ENCODE assay signal across 1 cellular context in the genomic region with DNA sequence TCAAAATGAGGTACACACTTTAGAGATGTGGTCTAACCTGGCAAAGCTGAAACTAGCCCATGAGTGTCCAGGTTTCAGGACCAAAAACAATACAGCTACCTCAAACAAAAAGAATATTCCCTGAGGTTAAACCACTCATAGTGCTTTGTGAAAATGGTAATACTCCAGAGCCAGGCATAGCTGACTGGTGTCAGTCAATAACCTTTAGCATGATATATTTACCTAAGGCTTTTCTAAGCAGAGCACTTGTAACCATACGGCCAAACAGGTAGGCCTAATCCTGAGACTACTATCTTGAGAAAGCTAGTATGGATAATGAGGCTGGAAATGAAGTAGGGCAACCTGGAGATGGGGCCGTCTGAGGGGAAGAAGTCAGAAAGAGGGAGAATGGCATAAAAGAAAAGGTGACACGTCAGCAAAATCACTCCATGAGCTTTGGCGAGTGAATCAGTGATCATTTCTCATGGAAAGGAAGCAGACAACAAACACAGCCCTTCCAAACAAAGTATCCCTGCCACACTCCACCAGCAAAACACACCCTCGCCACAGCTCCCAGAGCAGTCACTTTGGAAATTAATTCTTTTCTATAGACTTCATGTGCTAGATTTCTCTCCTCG.
TF ChIP-seq lines count a peak whose summit lies in the region.

No MANE protein-coding gene starts in this region.

TF ChIP-seq in WTC11, 78 proteins besides CTCF, POLR2A, EP300 and RAD21 (continued from another document):
- TF ChIP-seq, protein P1, sequence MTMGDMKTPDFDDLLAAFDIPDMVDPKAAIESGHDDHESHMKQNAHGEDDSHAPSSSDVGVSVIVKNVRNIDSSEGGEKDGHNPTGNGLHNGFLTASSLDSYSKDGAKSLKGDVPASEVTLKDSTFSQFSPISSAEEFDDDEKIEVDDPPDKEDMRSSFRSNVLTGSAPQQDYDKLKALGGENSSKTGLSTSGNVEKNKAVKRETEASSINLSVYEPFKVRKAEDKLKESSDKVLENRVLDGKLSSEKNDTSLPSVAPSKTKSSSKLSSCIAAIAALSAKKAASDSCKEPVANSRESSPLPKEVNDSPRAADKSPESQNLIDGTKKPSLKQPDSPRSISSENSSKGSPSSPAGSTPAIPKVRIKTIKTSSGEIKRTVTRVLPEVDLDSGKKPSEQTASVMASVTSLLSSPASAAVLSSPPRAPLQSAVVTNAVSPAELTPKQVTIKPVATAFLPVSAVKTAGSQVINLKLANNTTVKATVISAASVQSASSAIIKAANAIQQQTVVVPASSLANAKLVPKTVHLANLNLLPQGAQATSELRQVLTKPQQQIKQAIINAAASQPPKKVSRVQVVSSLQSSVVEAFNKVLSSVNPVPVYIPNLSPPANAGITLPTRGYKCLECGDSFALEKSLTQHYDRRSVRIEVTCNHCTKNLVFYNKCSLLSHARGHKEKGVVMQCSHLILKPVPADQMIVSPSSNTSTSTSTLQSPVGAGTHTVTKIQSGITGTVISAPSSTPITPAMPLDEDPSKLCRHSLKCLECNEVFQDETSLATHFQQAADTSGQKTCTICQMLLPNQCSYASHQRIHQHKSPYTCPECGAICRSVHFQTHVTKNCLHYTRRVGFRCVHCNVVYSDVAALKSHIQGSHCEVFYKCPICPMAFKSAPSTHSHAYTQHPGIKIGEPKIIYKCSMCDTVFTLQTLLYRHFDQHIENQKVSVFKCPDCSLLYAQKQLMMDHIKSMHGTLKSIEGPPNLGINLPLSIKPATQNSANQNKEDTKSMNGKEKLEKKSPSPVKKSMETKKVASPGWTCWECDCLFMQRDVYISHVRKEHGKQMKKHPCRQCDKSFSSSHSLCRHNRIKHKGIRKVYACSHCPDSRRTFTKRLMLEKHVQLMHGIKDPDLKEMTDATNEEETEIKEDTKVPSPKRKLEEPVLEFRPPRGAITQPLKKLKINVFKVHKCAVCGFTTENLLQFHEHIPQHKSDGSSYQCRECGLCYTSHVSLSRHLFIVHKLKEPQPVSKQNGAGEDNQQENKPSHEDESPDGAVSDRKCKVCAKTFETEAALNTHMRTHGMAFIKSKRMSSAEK (CRISPR knock-in tag; IDR thresholded peaks at IDR 0.05; ENCODE audit: borderline replicate concordance): no peak
- TF ChIP-seq E2F4 (CRISPR knock-in tag; IDR thresholded peaks at IDR 0.05; ENCODE audit: borderline replicate concordance, low read depth) (no peak), PRDM15 (CRISPR knock-in tag; IDR thresholded peaks at IDR 0.05) (no peak), NFYB (CRISPR knock-in tag; conservative IDR thresholded peaks at IDR 0.05; ENCODE audit: low read depth) (no peak), ETV6 (CRISPR knock-in tag; IDR thresholded peaks at IDR 0.05) (no peak), TP53 (CRISPR knock-in tag; IDR thresholded peaks at IDR 0.05) (no peak), JUN (CRISPR knock-in tag; IDR thresholded peaks at IDR 0.05) (no peak), ATF2 (CRISPR knock-in tag; IDR thresholded peaks at IDR 0.05; ENCODE audit: borderline replicate concordance, low read depth) (no peak), FOXP4 (CRISPR knock-in tag; IDR thresholded peaks at IDR 0.05) (no peak), ZNF121 (CRISPR knock-in tag; IDR thresholded peaks at IDR 0.05) (no peak)
- TF ChIP-seq, protein P2, sequence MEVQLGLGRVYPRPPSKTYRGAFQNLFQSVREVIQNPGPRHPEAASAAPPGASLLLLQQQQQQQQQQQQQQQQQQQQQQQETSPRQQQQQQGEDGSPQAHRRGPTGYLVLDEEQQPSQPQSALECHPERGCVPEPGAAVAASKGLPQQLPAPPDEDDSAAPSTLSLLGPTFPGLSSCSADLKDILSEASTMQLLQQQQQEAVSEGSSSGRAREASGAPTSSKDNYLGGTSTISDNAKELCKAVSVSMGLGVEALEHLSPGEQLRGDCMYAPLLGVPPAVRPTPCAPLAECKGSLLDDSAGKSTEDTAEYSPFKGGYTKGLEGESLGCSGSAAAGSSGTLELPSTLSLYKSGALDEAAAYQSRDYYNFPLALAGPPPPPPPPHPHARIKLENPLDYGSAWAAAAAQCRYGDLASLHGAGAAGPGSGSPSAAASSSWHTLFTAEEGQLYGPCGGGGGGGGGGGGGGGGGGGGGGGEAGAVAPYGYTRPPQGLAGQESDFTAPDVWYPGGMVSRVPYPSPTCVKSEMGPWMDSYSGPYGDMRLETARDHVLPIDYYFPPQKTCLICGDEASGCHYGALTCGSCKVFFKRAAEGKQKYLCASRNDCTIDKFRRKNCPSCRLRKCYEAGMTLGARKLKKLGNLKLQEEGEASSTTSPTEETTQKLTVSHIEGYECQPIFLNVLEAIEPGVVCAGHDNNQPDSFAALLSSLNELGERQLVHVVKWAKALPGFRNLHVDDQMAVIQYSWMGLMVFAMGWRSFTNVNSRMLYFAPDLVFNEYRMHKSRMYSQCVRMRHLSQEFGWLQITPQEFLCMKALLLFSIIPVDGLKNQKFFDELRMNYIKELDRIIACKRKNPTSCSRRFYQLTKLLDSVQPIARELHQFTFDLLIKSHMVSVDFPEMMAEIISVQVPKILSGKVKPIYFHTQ (CRISPR knock-in tag; IDR thresholded peaks at IDR 0.05): no peak
- TF ChIP-seq, protein P3, sequence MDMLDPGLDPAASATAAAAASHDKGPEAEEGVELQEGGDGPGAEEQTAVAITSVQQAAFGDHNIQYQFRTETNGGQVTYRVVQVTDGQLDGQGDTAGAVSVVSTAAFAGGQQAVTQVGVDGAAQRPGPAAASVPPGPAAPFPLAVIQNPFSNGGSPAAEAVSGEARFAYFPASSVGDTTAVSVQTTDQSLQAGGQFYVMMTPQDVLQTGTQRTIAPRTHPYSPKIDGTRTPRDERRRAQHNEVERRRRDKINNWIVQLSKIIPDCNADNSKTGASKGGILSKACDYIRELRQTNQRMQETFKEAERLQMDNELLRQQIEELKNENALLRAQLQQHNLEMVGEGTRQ (CRISPR knock-in tag; IDR thresholded peaks at IDR 0.05): no peak
- TF ChIP-seq, protein P4, sequence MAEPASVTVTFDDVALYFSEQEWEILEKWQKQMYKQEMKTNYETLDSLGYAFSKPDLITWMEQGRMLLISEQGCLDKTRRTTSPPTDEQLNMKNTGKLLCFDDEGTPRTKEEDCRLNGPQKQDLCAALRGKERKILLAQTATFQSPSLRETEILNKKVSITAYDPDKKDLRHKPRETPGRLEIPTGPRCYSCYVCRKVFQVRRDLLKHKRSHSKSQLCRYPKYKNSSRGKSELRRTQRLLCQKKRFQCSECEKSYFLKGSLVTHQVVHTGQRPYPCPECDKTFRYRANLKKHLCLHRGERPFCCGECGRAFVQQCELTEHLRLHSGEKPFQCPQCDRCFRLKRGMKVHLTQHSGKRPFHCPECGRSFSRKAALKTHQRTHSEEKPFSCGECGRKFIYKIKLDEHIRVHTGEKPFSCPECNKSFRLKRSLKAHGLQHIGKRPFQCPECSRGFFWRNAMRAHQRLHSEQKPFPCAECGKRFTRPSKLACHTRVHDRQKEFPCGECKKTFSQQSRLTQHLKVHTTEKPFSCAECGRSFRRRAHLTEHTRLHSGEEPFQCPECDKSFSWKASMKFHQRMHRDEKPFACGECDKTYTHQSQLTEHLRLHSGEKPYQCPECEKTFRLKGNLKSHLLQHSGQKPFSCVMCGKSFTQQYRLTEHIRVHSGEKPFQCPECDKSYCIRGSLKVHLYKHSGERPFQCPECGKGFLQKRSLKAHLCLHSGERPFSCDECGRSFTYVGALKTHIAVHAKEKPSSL (CRISPR knock-in tag; conservative IDR thresholded peaks at IDR 0.05): no peak
TF ChIP-seq in WTC11: peak in this region for 0.
